ENCODE assay signal across 9 cellular contexts in genomic region chr1:23478896-23479790, GRCh38. TPM values are rescaled to one million over a fixed set of nuclear protein-coding genes. Genes with fewer than 3 reads are reported as not detected.
A peak's percentile ranks its signal among the peaks of the same experiment; 100 is the strongest.
DNase-seq lines count a peak whose midpoint lies in the region; ATAC-seq and TF ChIP-seq lines count a peak whose summit lies in the region.
"Had no signal": no experiment of that assay in that cellular context is flagged by ENCODE, and none has a peak within 500 bp of the region (broad histone marks: within the 10 kb centered on the region; RNA-seq: fewer than 3 reads in every experiment).

No MANE protein-coding gene starts in this region.

- H3K4me1 ChIP-seq in Peyer's patch, result peaks cover 0 to 10% (median 4%) of the 10 kb centered on the region in 4 donors
- peaks cover 0 to 84% (median 25%) of the 10 kb centered on the region in 3 donors for H3K4me1 ChIP-seq in gastroesophageal sphincter
- peaks cover 25% of the 10 kb centered on the region for H3K4me1 ChIP-seq in osteoblast (ENCODE audit: insufficient read depth, low read length)

- peak; percentile 75 for DNase-seq in AG10803 (ENCODE audit: low read depth)
- peak; percentile 21 to 66 (median 56) for DNase-seq in Peyer's patch
- peak; percentile 81 for DNase-seq in osteoblast (ENCODE audit: insufficient read length, low spot score, missing footprints)
- DNase-seq in OCI-M2 (lab: John Stamatoyannopoulos, UW; ENCODE audit: unreplicated experiment), result no peak
- DNase-seq in NCI-H1092 treated with DMSO at 0.1 percent for 48 hours (lab: John Stamatoyannopoulos, UW), result no peak
- DNase-seq: activated naive CD4-positive, alpha-beta T cell treated with anti-CD3 and anti-CD28 coated beads for 36 hours had no signal

- no peaks in the 10 kb centered on the region for H3K36me3 ChIP-seq in Peyer's patch
- H3K36me3 ChIP-seq in gastroesophageal sphincter, result no peaks in the 10 kb centered on the region
- no peaks in the 10 kb centered on the region for H3K36me3 ChIP-seq in osteoblast (ENCODE audit: insufficient read depth, low read length)

- no peak overlapping the region for H3K27ac ChIP-seq in Peyer's patch
- peak overlapping the region in 3 of 4 donors; percentile 22 to 50 (median 32) for H3K27ac ChIP-seq in gastroesophageal sphincter
- H3K27ac ChIP-seq in osteoblast (ENCODE audit: low read depth, low read length), result peak overlapping the region; percentile 48

- H3K9me3 ChIP-seq in Peyer's patch (no peaks in the 10 kb centered on the region), gastroesophageal sphincter (no peaks in the 10 kb centered on the region), osteoblast (ENCODE audit: low read depth, low read length) (no peaks in the 10 kb centered on the region)

- peak overlapping the region; percentile 32 for H3K4me2 ChIP-seq in osteoblast (ENCODE audit: insufficient read depth, low read length)

- WGBS in gastroesophageal sphincter (ENCODE audit: low coverage in 1 of 2), 2 donors, result 27 to 34% methylated on average over 2 to 7 of the region's 9 CpGs

- peak overlapping the region; percentile 10 for H2AFZ ChIP-seq in osteoblast (ENCODE audit: low read length)

- peaks cover 20% of the 10 kb centered on the region for H4K20me1 ChIP-seq in osteoblast (ENCODE audit: insufficient read depth, low read length)

- TF ChIP-seq POLR2A in Peyer's patch (IDR thresholded peaks at IDR 0.05) (no peak), gastroesophageal sphincter (IDR thresholded peaks at IDR 0.05) (no peak)

- peaks cover 31% of the 10 kb centered on the region for H3K79me2 ChIP-seq in osteoblast (ENCODE audit: insufficient read depth, low read length)

- H3K4me3 ChIP-seq in AG10803 (ENCODE audit: low read length) (no peak overlapping the region), Peyer's patch (no peak overlapping the region), gastroesophageal sphincter (no peak overlapping the region), osteoblast (ENCODE audit: insufficient read depth, low read length) (no peak overlapping the region)

- TF ChIP-seq EP300 in gastroesophageal sphincter (IDR thresholded peaks at IDR 0.05), result no peak

- ATAC-seq in gastroesophageal sphincter (peak; percentile 82), GM21390 (IDR thresholded peaks at IDR 0.05; ENCODE audit: unreplicated experiment) (no peak), GM18498 (IDR thresholded peaks at IDR 0.05; ENCODE audit: unreplicated experiment) (no peak)

- TF ChIP-seq CTCF in AG10803 (conservative IDR thresholded peaks at IDR 0.05; ENCODE audit: low read length) (no peak), Peyer's patch (IDR thresholded peaks at IDR 0.05) (no peak), gastroesophageal sphincter (IDR thresholded peaks at IDR 0.05) (no peak), osteoblast (IDR thresholded peaks at IDR 0.05; ENCODE audit: extremely low read depth, low read depth, low read length) (no peak)

- no peaks in the 10 kb centered on the region for H3K27me3 ChIP-seq in Peyer's patch
- no peaks in the 10 kb centered on the region for H3K27me3 ChIP-seq in gastroesophageal sphincter
- no peaks in the 10 kb centered on the region for H3K27me3 ChIP-seq in osteoblast (ENCODE audit: insufficient read depth, low read length)

RNA-seq across cellular contexts. Expression of gene ASAP3, which starts 4.8 kb away (rescaled TPM):
- total RNA-seq in Peyer's patch (10 to 100 TPM; 11.2 to 33.5 (median 25.8) TPM), gastroesophageal sphincter (10 to 100 TPM; 21.3 to 37.7 (median 31.0) TPM), osteoblast (107 and 119 TPM in 2 replicates)

RNA-seq across cellular contexts. Expression of gene E2F2, which starts 51.9 kb away (rescaled TPM):
- 10 to 100 TPM in 3 of 4 donors, 1 to 10 TPM in 1; 6.8 to 16.4 (median 13.6) TPM for total RNA-seq in Peyer's patch
- total RNA-seq in gastroesophageal sphincter, result under 1 TPM in 2 of 4 donors, not detected in 2; 0.08 to 0.17 TPM
- under 0.01 and 0.29 TPM in 2 replicates for total RNA-seq in osteoblast

RNA-seq across cellular contexts. Expression of gene TCEA3, which starts 54.6 kb away (rescaled TPM):
- total RNA-seq in Peyer's patch, result 100 to 1,000 TPM in 2 of 4 donors, 10 to 100 TPM in 2; 64.6 to 125 (median 104) TPM
- total RNA-seq in gastroesophageal sphincter, result 10 to 100 TPM; 21.4 to 45.8 (median 26.6) TPM
- 28.9 and 31.5 TPM in 2 replicates for total RNA-seq in osteoblast

Comparison
In these comparisons a context has a peak if more than half of its experiments do, and no peak if none do; other contexts are left out.
1. DNase-seq: peak in AG10803 (single experiment), Peyer's patch (3 of 3) and osteoblast (single experiment); none in OCI-M2 (single experiment) and NCI-H1092 treated with DMSO at 0.1 percent for 48 hours (single experiment).
2. H3K27ac ChIP-seq: peak in gastroesophageal sphincter (3 of 4) and osteoblast (single experiment); none in Peyer's patch (0 of 4).